1 cellular context compared by ENCODE assay signal in the genomic region with DNA sequence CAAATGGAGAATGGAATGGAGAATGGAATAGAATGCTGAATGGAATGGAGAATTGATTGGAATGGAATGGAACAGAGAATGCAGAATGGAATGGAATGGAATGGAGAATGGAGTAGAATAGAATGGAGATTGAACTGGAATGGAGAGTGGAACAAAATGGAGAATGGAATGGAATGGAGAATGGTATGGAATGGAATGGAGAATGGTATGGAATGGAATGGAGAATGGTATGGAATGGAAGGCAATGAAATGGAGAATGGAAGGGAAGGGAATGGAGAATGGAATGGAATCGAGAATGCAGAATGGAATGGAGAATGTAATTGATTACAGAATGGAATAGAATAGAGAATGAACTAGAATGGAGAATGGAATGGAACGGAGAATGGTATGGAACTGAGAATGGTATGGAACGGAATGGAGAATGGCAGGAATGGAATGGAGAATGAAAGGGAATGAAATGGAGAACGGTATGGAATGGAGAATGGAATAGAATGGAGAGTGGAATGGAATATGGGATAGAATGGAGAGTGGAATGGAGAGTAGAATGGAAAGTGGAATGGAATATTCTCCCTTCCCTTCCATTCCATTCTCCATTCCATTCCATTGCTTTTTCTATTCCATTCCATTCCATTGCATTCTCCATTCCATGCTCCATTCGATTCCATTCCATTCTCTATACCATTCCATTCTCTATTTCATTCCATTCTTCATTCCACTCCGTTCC.
A peak's percentile ranks its signal among the peaks of the same experiment; 100 is the strongest.
TF ChIP-seq lines count a peak whose summit lies in the region.

No MANE protein-coding gene starts in this region.

TF ChIP-seq in GM12878, 131 proteins besides CTCF, POLR2A, EP300 and RAD21 (continued from another document):
- TF ChIP-seq, protein P1, sequence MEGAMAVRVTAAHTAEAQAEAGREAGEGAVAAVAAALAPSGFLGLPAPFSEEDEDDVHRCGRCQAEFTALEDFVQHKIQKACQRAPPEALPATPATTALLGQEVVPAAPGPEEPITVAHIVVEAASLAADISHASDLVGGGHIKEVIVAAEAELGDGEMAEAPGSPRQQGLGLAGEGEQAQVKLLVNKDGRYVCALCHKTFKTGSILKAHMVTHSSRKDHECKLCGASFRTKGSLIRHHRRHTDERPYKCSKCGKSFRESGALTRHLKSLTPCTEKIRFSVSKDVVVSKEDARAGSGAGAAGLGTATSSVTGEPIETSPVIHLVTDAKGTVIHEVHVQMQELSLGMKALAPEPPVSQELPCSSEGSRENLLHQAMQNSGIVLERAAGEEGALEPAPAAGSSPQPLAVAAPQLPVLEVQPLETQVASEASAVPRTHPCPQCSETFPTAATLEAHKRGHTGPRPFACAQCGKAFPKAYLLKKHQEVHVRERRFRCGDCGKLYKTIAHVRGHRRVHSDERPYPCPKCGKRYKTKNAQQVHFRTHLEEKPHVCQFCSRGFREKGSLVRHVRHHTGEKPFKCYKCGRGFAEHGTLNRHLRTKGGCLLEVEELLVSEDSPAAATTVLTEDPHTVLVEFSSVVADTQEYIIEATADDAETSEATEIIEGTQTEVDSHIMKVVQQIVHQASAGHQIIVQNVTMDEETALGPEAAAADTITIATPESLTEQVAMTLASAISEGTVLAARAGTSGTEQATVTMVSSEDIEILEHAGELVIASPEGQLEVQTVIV (IDR thresholded peaks at IDR 0.05; ENCODE audit: borderline replicate concordance, partially characterized antibody): no peak
- peak; percentile 38; the same call in 1 of the 2 replicates for TF ChIP-seq IKZF1 (conservative IDR thresholded peaks at IDR 0.05)
- TF ChIP-seq, protein P2, sequence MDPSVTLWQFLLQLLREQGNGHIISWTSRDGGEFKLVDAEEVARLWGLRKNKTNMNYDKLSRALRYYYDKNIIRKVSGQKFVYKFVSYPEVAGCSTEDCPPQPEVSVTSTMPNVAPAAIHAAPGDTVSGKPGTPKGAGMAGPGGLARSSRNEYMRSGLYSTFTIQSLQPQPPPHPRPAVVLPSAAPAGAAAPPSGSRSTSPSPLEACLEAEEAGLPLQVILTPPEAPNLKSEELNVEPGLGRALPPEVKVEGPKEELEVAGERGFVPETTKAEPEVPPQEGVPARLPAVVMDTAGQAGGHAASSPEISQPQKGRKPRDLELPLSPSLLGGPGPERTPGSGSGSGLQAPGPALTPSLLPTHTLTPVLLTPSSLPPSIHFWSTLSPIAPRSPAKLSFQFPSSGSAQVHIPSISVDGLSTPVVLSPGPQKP (IDR thresholded peaks at IDR 0.05; ENCODE audit: low read depth, low read length): no peak
